In the genomic region with DNA sequence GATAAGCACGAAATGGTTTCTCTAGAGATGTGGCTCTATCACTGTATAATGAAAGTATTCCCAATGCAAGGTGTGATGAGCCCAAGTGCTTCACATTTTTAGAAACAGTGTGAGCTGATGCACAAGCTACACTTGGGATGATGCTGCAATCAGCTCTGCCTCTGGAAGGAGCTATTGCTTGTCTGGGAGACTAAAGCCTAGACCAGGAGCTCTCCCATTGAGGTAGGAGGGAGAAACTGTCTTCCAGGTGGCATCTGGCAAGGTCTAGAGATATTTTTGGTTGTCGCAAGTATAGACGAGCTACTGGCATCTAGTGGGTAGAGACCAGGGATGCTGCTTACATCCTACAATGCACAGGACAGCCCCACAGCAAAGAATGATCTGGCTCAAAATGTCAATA, we compare ENCODE assay signal across 18 cellular contexts.
"Had no signal": no experiment of that assay in that cellular context is flagged by ENCODE, and none has a peak within 500 bp of the region (broad histone marks: within the 10 kb centered on the region; RNA-seq: fewer than 3 reads in every experiment).

No MANE protein-coding gene starts in this region.

- H3K27ac ChIP-seq: heart left ventricle, neutrophil, psoas muscle, right lobe of liver, tibial artery, upper lobe of left lung, uterus had no signal

- H3K36me3 Mint-ChIP-seq: stimulated activated effector memory CD8-positive, alpha-beta T cell treated with anti-CD3 and anti-CD28 coated beads, Interleukin-12 subunit alpha, Interleukin-12 subunit beta, amount 100 ng/mL, for 72 hours had no signal

- H3K4me3 ChIP-seq: heart left ventricle, mucosa of descending colon, psoas muscle, right lobe of liver, tibial artery, upper lobe of left lung, uterus had no signal

- H3K9me3 ChIP-seq: mucosa of descending colon, neutrophil, psoas muscle, right lobe of liver, upper lobe of left lung had no signal

- DNase-seq: effector CD4-positive, alpha-beta T cell; endodermal cell; foreskin melanocyte; heart left ventricle; kidney glomerular epithelial cell; mucosa of descending colon; naive thymus-derived CD8-positive, alpha-beta T cell; psoas muscle; retina; right lobe of liver; stimulated activated CD4-positive, alpha-beta T cell treated with anti-CD3 and anti-CD28 coated beads, Interleukin-4, amount 100 ng/mL, for 1 hour; stimulated activated CD8-positive, alpha-beta memory T cell treated with anti-CD3 and anti-CD28 coated beads, Interleukin-4, amount 100 ng/mL, for 48 hours; tibial artery; upper lobe of left lung; uterus had no signal

- H3K9me3 Mint-ChIP-seq: endodermal cell; naive thymus-derived CD8-positive, alpha-beta T cell; stimulated activated effector memory CD8-positive, alpha-beta T cell treated with anti-CD3 and anti-CD28 coated beads, Interleukin-12 subunit alpha, Interleukin-12 subunit beta, amount 100 ng/mL, for 72 hours; stimulated activated naive CD8-positive, alpha-beta T cell treated with anti-CD3 and anti-CD28 coated beads, Interleukin-15, Interleukin-2, amounts not matched to agents 100 ng/mL and 50 ng/mL, for 24 hours had no signal

- H3K27me3 Mint-ChIP-seq: naive thymus-derived CD8-positive, alpha-beta T cell; stimulated activated naive CD8-positive, alpha-beta T cell treated with anti-CD3 and anti-CD28 coated beads, Interleukin-15, Interleukin-2, amounts not matched to agents 100 ng/mL and 50 ng/mL, for 24 hours had no signal

- H3K36me3 ChIP-seq: heart left ventricle, neutrophil, right lobe of liver, upper lobe of left lung, uterus had no signal

- H3K4me3 Mint-ChIP-seq: endodermal cell; naive thymus-derived CD8-positive, alpha-beta T cell; stimulated activated effector memory CD8-positive, alpha-beta T cell treated with anti-CD3 and anti-CD28 coated beads, Interleukin-12 subunit alpha, Interleukin-12 subunit beta, amount 100 ng/mL, for 72 hours; stimulated activated naive CD8-positive, alpha-beta T cell treated with anti-CD3 and anti-CD28 coated beads, Interleukin-15, Interleukin-2, amounts not matched to agents 100 ng/mL and 50 ng/mL, for 24 hours had no signal

- ATAC-seq: heart left ventricle; naive thymus-derived CD8-positive, alpha-beta T cell; stimulated activated effector memory CD8-positive, alpha-beta T cell treated with anti-CD3 and anti-CD28 coated beads, Interleukin-12 subunit alpha, Interleukin-12 subunit beta, amount 100 ng/mL, for 72 hours had no signal

- H3K27ac Mint-ChIP-seq: endodermal cell; naive thymus-derived CD8-positive, alpha-beta T cell; stimulated activated naive CD8-positive, alpha-beta T cell treated with anti-CD3 and anti-CD28 coated beads, Interleukin-15, Interleukin-2, amounts not matched to agents 100 ng/mL and 50 ng/mL, for 24 hours had no signal
